25 cellular contexts compared by ENCODE assay signal in genomic region chr18:68418881-68419280, GRCh38.
DNase-seq lines count a peak whose midpoint lies in the region; ATAC-seq, FAIRE-seq and TF ChIP-seq lines count a peak whose summit lies in the region.
"Had no signal": no experiment of that assay in that cellular context is flagged by ENCODE, and none has a peak within 500 bp of the region (broad histone marks: within the 10 kb centered on the region; RNA-seq: fewer than 3 reads in every experiment).

No MANE protein-coding gene starts in this region.

- DNase-seq in cardiac muscle cell (ENCODE audit: low read depth in 1 of 2, low spot score in 1 of 2) (peak; percentile 5 to 64), cardiac septum (ENCODE audit: low spot score) (no peak), bronchial epithelial cell (ENCODE audit: low read depth) (peak; percentile 49), iris pigment epithelial cell (ENCODE audit: low read depth) (peak; percentile 88), coronary artery (ENCODE audit: low spot score) (no peak)
- no peak for DNase-seq in activated T-cell treated with anti-CD3 and anti-CD28 coated beads, Interleukin-2, amount 50 U/mL, for 1 hour
- DNase-seq: activated CD4-positive, alpha-beta T cell treated with anti-CD3 and anti-CD28 coated beads for 48 hours; activated CD8-positive, alpha-beta memory T cell treated with anti-CD3 and anti-CD28 coated beads, Interleukin-2, amount 10 ng/mL, durations not matched to agents 7 days and 5 days; dermis blood vessel endothelial cell; hypothalamus; lower lobe of right lung; NCI-H1105 treated with DMSO at 0.1 percent for 48 hours; NCI-H2081; Peyer's patch; spleen; stimulated activated naive CD8-positive, alpha-beta T cell treated with anti-CD3 and anti-CD28 coated beads, Interleukin-15, amount 100 ng/mL, for 72 hours; T-helper 2 cell had no signal

- H3K4me3 ChIP-seq in cardiac muscle cell = no peak overlapping the region
- no peak overlapping the region for H3K4me3 ChIP-seq in bronchial epithelial cell (ENCODE audit: low read depth, low read length)
- no peak overlapping the region for H3K4me3 ChIP-seq in coronary artery
- H3K4me3 ChIP-seq: ascending aorta, lower lobe of right lung, Peyer's patch, spleen, tibial nerve had no signal

- FAIRE-seq in bronchial epithelial cell (lab: Jason Lieb, UNC) = no peak
- FAIRE-seq: A204.1, frontal cortex, GM12892, islet of Langerhans had no signal

- intact Hi-C loops in cardiac septum (cut with DNase I) = no loop called here

- H3K27me3 ChIP-seq in cardiac muscle cell = no peaks in the 10 kb centered on the region
- H3K27me3 ChIP-seq in bronchial epithelial cell (ENCODE audit: control insufficient read depth, insufficient read depth, low read length) = no peaks in the 10 kb centered on the region
- H3K27me3 ChIP-seq: ascending aorta, Peyer's patch, spleen, tibial nerve had no signal

- no peak overlapping the region for H3K27ac ChIP-seq in cardiac muscle cell
- H3K27ac ChIP-seq in coronary artery = no peak overlapping the region
- H3K27ac ChIP-seq: ascending aorta, lower lobe of right lung, Peyer's patch, spleen, tibial nerve had no signal

- no peak for ATAC-seq in HG03521 (IDR thresholded peaks at IDR 0.05; ENCODE audit: unreplicated experiment)
- no peak for ATAC-seq in HG03378 (IDR thresholded peaks at IDR 0.05; ENCODE audit: unreplicated experiment)
- ATAC-seq: activated CD8-positive, alpha-beta memory T cell treated with anti-CD3 and anti-CD28 coated beads, Interleukin-2, amount 10 ng/mL, durations not matched to agents 7 days and 5 days; lower lobe of right lung; stimulated activated naive CD8-positive, alpha-beta T cell treated with anti-CD3 and anti-CD28 coated beads, Interleukin-15, amount 100 ng/mL, for 72 hours had no signal

- no peaks in the 10 kb centered on the region for H3K9me3 ChIP-seq in cardiac muscle cell (ENCODE audit: low read depth)
- H3K9me3 ChIP-seq: ascending aorta, lower lobe of right lung, Peyer's patch had no signal

- H3K4me1 ChIP-seq in cardiac muscle cell (ENCODE audit: low read depth) = no peaks in the 10 kb centered on the region
- H3K4me1 ChIP-seq: ascending aorta, lower lobe of right lung, Peyer's patch, spleen, tibial nerve had no signal

- TF ChIP-seq CTCF in cardiac muscle cell (IDR thresholded peaks at IDR 0.05; ENCODE audit: low read depth, low read length) (no peak), bronchial epithelial cell (IDR thresholded peaks at IDR 0.05; ENCODE audit: insufficient read depth, low read length, severe bottlenecking) (no peak), coronary artery (IDR thresholded peaks at IDR 0.05) (no peak)

- H3K36me3 ChIP-seq in cardiac muscle cell = no peaks in the 10 kb centered on the region
- no peaks in the 10 kb centered on the region for H3K36me3 ChIP-seq in bronchial epithelial cell (ENCODE audit: control insufficient read depth, insufficient read depth, low read length)
- H3K36me3 ChIP-seq: ascending aorta, lower lobe of right lung, Peyer's patch, spleen, tibial nerve had no signal

Comparison
In these comparisons a context has a peak if more than half of its experiments do, and no peak if none do; other contexts are left out.
1. DNase-seq: peak in cardiac muscle cell (2 of 2), bronchial epithelial cell (single experiment) and iris pigment epithelial cell (single experiment); none in cardiac septum (single experiment), activated T-cell treated with anti-CD3 and anti-CD28 coated beads, Interleukin-2, amount 50 U/mL, for 1 hour (single experiment) and coronary artery (single experiment).